8 cellular contexts compared by ENCODE assay signal in genomic region chr17:37490638-37491614, GRCh38. TPM values are rescaled to one million over a fixed set of nuclear protein-coding genes. Genes with fewer than 3 reads are reported as not detected.
DNase-seq lines count a peak whose midpoint lies in the region; ATAC-seq and TF ChIP-seq lines count a peak whose summit lies in the region.

No MANE protein-coding gene starts in this region.

- DNase-seq in BJ (ENCODE audit: low read depth) (peak; percentile 63), HEK293T (ENCODE audit: extremely low spot score) (peak; percentile 33), SW480 (ENCODE audit: low spot score) (peak; percentile 76), dorsolateral prefrontal cortex (peak in 4 of 10 donors; percentile 49 to 62 (median 52)), lower lobe of right lung (no peak), NCI-H1105 treated with DMSO at 0.1 percent for 48 hours (lab: John Stamatoyannopoulos, UW) (no peak)

- H3K27me3 ChIP-seq in BJ (ENCODE audit: control insufficient read depth, insufficient read depth, low read length) (no peaks in the 10 kb centered on the region), dorsolateral prefrontal cortex (no peaks in the 10 kb centered on the region), lower lobe of right lung (ENCODE audit: low read depth) (no peaks in the 10 kb centered on the region), subcutaneous abdominal adipose tissue (ENCODE audit: control insufficient read depth in 5 of 5, insufficient read depth in 4 of 5, low read length in 5 of 5) (no peaks in the 10 kb centered on the region)

- H3K4me1 ChIP-seq in lower lobe of right lung (peaks cover 36% of the 10 kb centered on the region), subcutaneous abdominal adipose tissue (ENCODE audit: control insufficient read depth in 5 of 5, insufficient read depth in 5 of 5, low read length in 5 of 5) (peaks cover 0 to 68% (median 62%) of the 10 kb centered on the region in 5 donors)

- H3K36me3 ChIP-seq in BJ (ENCODE audit: control insufficient read depth, insufficient read depth, low read length) (no peaks in the 10 kb centered on the region), lower lobe of right lung (no peaks in the 10 kb centered on the region), subcutaneous abdominal adipose tissue (ENCODE audit: control insufficient read depth in 5 of 5, insufficient read depth in 5 of 5, low read length in 5 of 5) (no peaks in the 10 kb centered on the region)

- POLR2A ChIA-PET in BJ (lab: Charles Lee) (no interaction called here), HEK293T (lab: Yijun Ruan, JAX) (interaction anchor here (0.7 to 1.4 kb wide), 4 partner anchors 9 to 280 kb away, joined by 3 to 5 read pairs (median 3); no protein-coding TSS in a partner anchor)

- ATAC-seq in lower lobe of right lung (no peak), HG03135 (IDR thresholded peaks at IDR 0.05; ENCODE audit: unreplicated experiment) (no peak)

- H3K4me3 ChIP-seq in BJ (ENCODE audit: low read depth, low read length) (peak overlapping the region; percentile 79), dorsolateral prefrontal cortex (peak overlapping the region; percentile 44 to 98 (median 89)), lower lobe of right lung (peak overlapping the region; percentile 85), subcutaneous abdominal adipose tissue (ENCODE audit: low read depth in 1 of 5, low read length in 5 of 5) (peak overlapping the region; percentile 77 to 87 (median 83))

- peak overlapping the region; percentile 49 to 90 (median 65) for H3K9ac ChIP-seq in subcutaneous abdominal adipose tissue (ENCODE audit: low read length in 5 of 5)

- intact Hi-C loops in dorsolateral prefrontal cortex (cut with DNase I): loop anchor here in 1 of 2 donors (2.0 kb wide), 1 partner anchor 84 kb away; the partner anchor contains the start of genes ACACA and TADA2A
- intact Hi-C loops in lower lobe of right lung (cut with DNase I): no loop called here

- peak overlapping the region in 51 of 59 donors; percentile 0 to 95 (median 80) for H3K27ac ChIP-seq in dorsolateral prefrontal cortex
- peak overlapping the region; percentile 83 for H3K27ac ChIP-seq in lower lobe of right lung
- H3K27ac ChIP-seq in subcutaneous abdominal adipose tissue (ENCODE audit: low read depth, low read length): peak overlapping the region; percentile 88

- TF ChIP-seq CTCF in BJ (IDR thresholded peaks at IDR 0.05; ENCODE audit: insufficient read depth, low read depth, low read length) (no peak), dorsolateral prefrontal cortex (IDR thresholded peaks at IDR 0.05 in 54 of 56, conservative IDR thresholded peaks at IDR 0.05 in 2 of 56; ENCODE audit: low read depth in 1 of 56, partially characterized antibody in 56 of 56) (no peak), lower lobe of right lung (IDR thresholded peaks at IDR 0.05) (no peak)

- CTCF ChIA-PET in BJ (lab: Yijun Ruan, JAX): interaction anchor here (0.7 to 1.3 kb wide), 10 partner anchors 10 to 118 kb away, joined by 3 to 6 read pairs (median 3); partner anchors contain the start of gene C17orf78
- CTCF ChIA-PET in HEK293T (lab: Yijun Ruan, JAX): interaction anchor here (0.6 kb wide), 1 partner anchor 11 kb away, joined by 4 read pairs; no protein-coding TSS in a partner anchor

- H3K9me3 ChIP-seq in lower lobe of right lung: no peaks in the 10 kb centered on the region
- H3K9me3 ChIP-seq in subcutaneous abdominal adipose tissue (ENCODE audit: control insufficient read depth in 5 of 5, low read length in 5 of 5): no peaks in the 10 kb centered on the region

TF ChIP-seq in HEK293T, 16 proteins besides CTCF, POLR2A, EP300 and RAD21:
- TF ChIP-seq CTBP1 (IDR thresholded peaks at IDR 0.05; ENCODE audit: borderline replicate concordance) (no peak), L3MBTL2 (conservative IDR thresholded peaks at IDR 0.05) (peak; percentile 76)

RNA-seq across cellular contexts. Expression of gene DUSP14, which starts 1.2 kb away (rescaled TPM):
- 123 and 152 TPM in 2 replicates for polyA plus RNA-seq in BJ (2011; rRNA removed)
- 54.4 and 94.0 TPM in 2 replicates for polyA minus RNA-seq in BJ (2011; rRNA and poly(A)+ RNA removed)
- total RNA-seq in dorsolateral prefrontal cortex (10 to 100 TPM in 119 of 120 experiments, 1 to 10 TPM in 1; 9.8 to 30.5 (median 19.3) TPM), lower lobe of right lung (7.7 TPM)

Comparison
In these comparisons a context has a peak if more than half of its experiments do, and no peak if none do; other contexts are left out.
1. DNase-seq: peak in BJ (single experiment), HEK293T (single experiment) and SW480 (single experiment); none in lower lobe of right lung (single experiment) and NCI-H1105 treated with DMSO at 0.1 percent for 48 hours (single experiment).
2. Peak in every context shown above with its lines, with median percentiles within 50 percentile points of each other: H3K4me3 ChIP-seq and H3K27ac ChIP-seq.